ENCODE assay signal across 8 cellular contexts in genomic region chrX:150587585-150588503, GRCh38. TPM values are rescaled to one million over a fixed set of nuclear protein-coding genes. Genes with fewer than 3 reads are reported as not detected.
A peak's percentile ranks its signal among the peaks of the same experiment; 100 is the strongest.
DNase-seq lines count a peak whose midpoint lies in the region; ATAC-seq and TF ChIP-seq lines count a peak whose summit lies in the region.

No MANE protein-coding gene starts in this region.

- H3K27me3 Mint-ChIP-seq in CD14-positive monocyte (ENCODE audit: low read depth in 3 of 3): no peaks in the 10 kb centered on the region
- H3K27me3 Mint-ChIP-seq in activated CD4-positive, alpha-beta memory T cell treated with anti-CD3 and anti-CD28 coated beads, Interleukin-2, amount 10 ng/mL, durations not matched to agents 7 days and 5 days: no peaks in the 10 kb centered on the region

- H3K4me3 Mint-ChIP-seq in CD14-positive monocyte: no peak overlapping the region
- H3K4me3 Mint-ChIP-seq in activated CD4-positive, alpha-beta memory T cell treated with anti-CD3 and anti-CD28 coated beads, Interleukin-2, amount 10 ng/mL, durations not matched to agents 7 days and 5 days: no peak overlapping the region

- TF ChIP-seq POLR2A in suprapubic skin (IDR thresholded peaks at IDR 0.05): no peak

- TF ChIP-seq EP300 in suprapubic skin (IDR thresholded peaks at IDR 0.05): no peak

- ATAC-seq in HG02885 (IDR thresholded peaks at IDR 0.05; ENCODE audit: poor library complexity, unreplicated experiment): peak; percentile 59
- ATAC-seq in HG03135 (IDR thresholded peaks at IDR 0.05; ENCODE audit: unreplicated experiment): no peak

- intact Hi-C loops in CD14-positive monocyte (cut with micrococcal nuclease): no loop called here

- peak; percentile 59 for TF ChIP-seq CTCF in CD14-positive monocyte (IDR thresholded peaks at IDR 0.05)
- peak; percentile 63 for TF ChIP-seq CTCF in fibroblast of pulmonary artery (IDR thresholded peaks at IDR 0.05; ENCODE audit: low read length, missing control alignments)
- TF ChIP-seq CTCF in suprapubic skin (IDR thresholded peaks at IDR 0.05): peak in 1 of 2 donors; percentile 11

- no peaks in the 10 kb centered on the region for H3K27me3 ChIP-seq in suprapubic skin

- H3K4me1 Mint-ChIP-seq in CD14-positive monocyte: peaks cover 8% of the 10 kb centered on the region
- H3K4me1 Mint-ChIP-seq in activated CD4-positive, alpha-beta memory T cell treated with anti-CD3 and anti-CD28 coated beads, Interleukin-2, amount 10 ng/mL, durations not matched to agents 7 days and 5 days: peaks cover 13% of the 10 kb centered on the region

- POLR2A ChIA-PET in activated CD4-positive, alpha-beta memory T cell treated with anti-CD3 and anti-CD28 coated beads, Interleukin-2, amount 10 ng/mL, durations not matched to agents 7 days and 5 days (lab: Charles Lee): interaction anchor here (1.1 to 1.3 kb wide), 2 partner anchors 13 to 15 kb away, joined by 3 to 4 read pairs; no protein-coding TSS in a partner anchor

- WGBS in suprapubic skin: 68% methylated on average over 8 of the region's 8 CpGs

- no peak for DNase-seq in CD14-positive monocyte (ENCODE audit: low spot score)
- DNase-seq in activated CD4-positive, alpha-beta memory T cell treated with anti-CD3 and anti-CD28 coated beads, Interleukin-2, amount 10 ng/mL, durations not matched to agents 7 days and 5 days: peak; percentile 31
- DNase-seq in fibroblast of pulmonary artery (ENCODE audit: low read depth): peak; percentile 47
- peak; percentile 33 for DNase-seq in stimulated activated CD8-positive, alpha-beta memory T cell treated with anti-CD3 and anti-CD28 coated beads, Interleukin-12 subunit alpha, Interleukin-12 subunit beta, amount 100 ng/mL, for 1 hour (ENCODE audit: low read depth)
- no peak for DNase-seq in suprapubic skin (ENCODE audit: low spot score in 2 of 2)
- no peak for DNase-seq in COLO668 (lab: John Stamatoyannopoulos, UW; ENCODE audit: unreplicated experiment)

- no peak overlapping the region for H3K27ac ChIP-seq in suprapubic skin

- H3K4me3 ChIP-seq in fibroblast of pulmonary artery (replicated peaks; ENCODE audit: low read depth, low read length) (no peak overlapping the region), suprapubic skin (no peak overlapping the region)

- CTCF ChIA-PET in activated CD4-positive, alpha-beta memory T cell treated with anti-CD3 and anti-CD28 coated beads, Interleukin-2, amount 10 ng/mL, durations not matched to agents 7 days and 5 days (lab: Charles Lee): interaction anchor here (0.6 to 1.3 kb wide), 5 partner anchors 10 to 41 kb away, joined by 3 read pairs; no protein-coding TSS in a partner anchor

- H3K9me3 Mint-ChIP-seq in CD14-positive monocyte: no peaks in the 10 kb centered on the region
- H3K9me3 Mint-ChIP-seq in activated CD4-positive, alpha-beta memory T cell treated with anti-CD3 and anti-CD28 coated beads, Interleukin-2, amount 10 ng/mL, durations not matched to agents 7 days and 5 days: no peaks in the 10 kb centered on the region

- no peak overlapping the region for H3K27ac Mint-ChIP-seq in CD14-positive monocyte
- no peak overlapping the region for H3K27ac Mint-ChIP-seq in activated CD4-positive, alpha-beta memory T cell treated with anti-CD3 and anti-CD28 coated beads, Interleukin-2, amount 10 ng/mL, durations not matched to agents 7 days and 5 days

- H3K36me3 Mint-ChIP-seq in CD14-positive monocyte: peaks cover 2% of the 10 kb centered on the region in 2 donors
- peaks cover 3% of the 10 kb centered on the region for H3K36me3 Mint-ChIP-seq in activated CD4-positive, alpha-beta memory T cell treated with anti-CD3 and anti-CD28 coated beads, Interleukin-2, amount 10 ng/mL, durations not matched to agents 7 days and 5 days (ENCODE audit: low read depth)

- no peaks in the 10 kb centered on the region for H3K36me3 ChIP-seq in suprapubic skin

- H3K9me3 ChIP-seq in suprapubic skin: no peaks in the 10 kb centered on the region

- no peaks in the 10 kb centered on the region for H3K4me1 ChIP-seq in suprapubic skin

RNA-seq across cellular contexts. Expression of gene MTM1, which starts 19.4 kb away (rescaled TPM):
- 10 to 100 TPM; 17.0 to 23.4 TPM for polyA plus RNA-seq in CD14-positive monocyte
- 10 to 100 TPM; 36.3 to 36.5 TPM for total RNA-seq in activated CD4-positive, alpha-beta memory T cell treated with anti-CD3 and anti-CD28 coated beads, Interleukin-2, amount 10 ng/mL, durations not matched to agents 7 days and 5 days
- total RNA-seq in suprapubic skin: 10 to 100 TPM; 15.4 to 18.4 (median 16.7) TPM

Comparison
In these comparisons a context has a peak if more than half of its experiments do, and no peak if none do; other contexts are left out.
1. DNase-seq: peak in activated CD4-positive, alpha-beta memory T cell treated with anti-CD3 and anti-CD28 coated beads, Interleukin-2, amount 10 ng/mL, durations not matched to agents 7 days and 5 days (single experiment), fibroblast of pulmonary artery (single experiment) and stimulated activated CD8-positive, alpha-beta memory T cell treated with anti-CD3 and anti-CD28 coated beads, Interleukin-12 subunit alpha, Interleukin-12 subunit beta, amount 100 ng/mL, for 1 hour (single experiment); none in CD14-positive monocyte (single experiment), suprapubic skin (0 of 2) and COLO668 (single experiment).